Comparison of ENCODE assay signal across 1 cellular context in the genomic region with DNA sequence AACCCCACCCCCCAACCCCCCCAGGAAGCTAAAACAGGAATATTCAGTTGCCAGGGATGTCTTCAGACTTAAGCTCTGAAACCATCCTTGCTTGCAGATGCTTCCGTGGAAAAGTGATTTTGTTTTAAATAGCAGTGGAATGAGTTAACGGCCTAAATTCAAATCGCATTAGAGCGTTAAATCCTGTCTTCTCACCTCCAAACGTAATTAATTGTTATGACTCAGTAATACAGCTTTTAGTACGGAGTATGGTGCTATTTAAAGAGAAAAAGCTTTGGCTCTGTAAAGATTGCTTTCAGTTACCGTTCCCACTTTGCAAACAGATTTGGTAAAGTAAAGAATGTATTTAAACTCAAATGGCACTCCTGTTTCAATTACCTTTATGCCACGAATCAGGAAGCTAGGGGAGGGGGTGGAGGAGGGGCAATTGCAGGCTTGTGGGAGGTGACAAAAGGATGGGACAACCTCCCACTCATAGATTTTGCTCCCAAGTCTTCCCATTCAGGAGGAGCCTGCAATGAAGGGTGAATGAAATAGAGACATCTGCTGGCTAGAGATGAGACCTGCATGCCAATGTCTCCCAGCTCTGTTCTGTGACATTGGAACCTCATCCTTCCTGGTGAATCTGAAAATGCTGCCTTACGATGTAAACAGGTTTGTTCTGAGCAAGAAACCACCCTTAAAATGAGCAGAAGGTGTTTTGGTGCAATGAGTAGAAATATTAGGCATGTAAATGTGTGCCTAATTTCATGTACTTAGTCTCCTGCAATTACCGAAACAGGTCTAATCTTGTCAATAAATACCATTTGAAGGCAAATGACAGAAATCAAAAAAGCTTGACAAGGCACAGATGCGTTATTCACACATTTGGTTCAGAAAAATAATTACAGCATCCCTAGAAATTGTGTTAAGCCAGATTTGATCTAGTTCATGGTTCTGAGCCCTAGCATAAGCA.
TF ChIP-seq lines count a peak whose summit lies in the region.

No MANE protein-coding gene starts in this region.

TF ChIP-seq in endothelial cell of umbilical vein, 7 proteins besides CTCF, POLR2A, EP300 and RAD21:
- no peak for TF ChIP-seq JUN (IDR thresholded peaks at IDR 0.05; ENCODE audit: borderline replicate concordance, insufficient read depth, insufficient read length, low read depth)
- TF ChIP-seq, protein P1, sequence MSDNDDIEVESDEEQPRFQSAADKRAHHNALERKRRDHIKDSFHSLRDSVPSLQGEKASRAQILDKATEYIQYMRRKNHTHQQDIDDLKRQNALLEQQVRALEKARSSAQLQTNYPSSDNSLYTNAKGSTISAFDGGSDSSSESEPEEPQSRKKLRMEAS (IDR thresholded peaks at IDR 0.05; ENCODE audit: insufficient read depth, insufficient read length): no peak
- no peak for TF ChIP-seq POLR2AphosphoS5 (IDR thresholded peaks at IDR 0.05; ENCODE audit: insufficient read depth, low read depth, low read length)
- TF ChIP-seq MYC (IDR thresholded peaks at IDR 0.05; ENCODE audit: low read depth, low read length): no peak
- no peak for TF ChIP-seq GATA2 (IDR thresholded peaks at IDR 0.05; ENCODE audit: insufficient read depth, insufficient read length, low read depth, low read length)
- TF ChIP-seq EZH2 (IDR thresholded peaks at IDR 0.05; ENCODE audit: borderline replicate concordance, low read depth, low read length, severe bottlenecking): no peak
- no peak for TF ChIP-seq FOS (IDR thresholded peaks at IDR 0.05; ENCODE audit: borderline replicate concordance, insufficient read depth, low read length)
TF ChIP-seq in endothelial cell of umbilical vein: peak in this region for 0.
